ENCODE assay signal across 25 cellular contexts in the genomic region with DNA sequence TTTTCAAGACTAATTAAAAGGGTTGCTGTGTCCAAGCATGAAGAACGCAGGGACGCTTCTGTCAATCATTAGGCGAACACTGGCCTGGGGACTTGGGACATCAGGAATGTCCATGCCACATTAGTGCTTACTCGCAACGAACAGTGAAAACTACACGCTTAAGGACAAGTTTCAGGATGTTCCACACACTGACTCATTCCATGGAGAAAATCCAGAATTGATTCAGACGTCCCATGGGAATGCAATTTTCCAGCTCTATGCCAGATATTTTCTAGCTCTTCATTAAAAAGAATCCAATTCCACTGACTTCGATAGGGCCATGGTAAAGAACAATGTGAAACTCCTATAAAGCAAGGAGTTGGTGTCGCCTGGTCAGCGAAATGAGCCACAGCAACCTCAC.
DNase-seq lines count a peak whose midpoint lies in the region; ATAC-seq lines count a peak whose summit lies in the region.
"Had no signal": no experiment of that assay in that cellular context is flagged by ENCODE, and none has a peak within 500 bp of the region (broad histone marks: within the 10 kb centered on the region; RNA-seq: fewer than 3 reads in every experiment).

No MANE protein-coding gene starts in this region.

- DNase-seq in AG08395 (ENCODE audit: low spot score): peak; percentile 46
- peak; percentile 73 for DNase-seq in GM23248
- DNase-seq in dermis blood vessel endothelial cell: peak; percentile 33
- DNase-seq in mesenchymal stem cell: peak; percentile 24
- DNase-seq in amniotic stem cell (lab: John Stamatoyannopoulos, UW): no peak
- no peak for DNase-seq in NCI-H1436 (lab: John Stamatoyannopoulos, UW)
- DNase-seq: activated CD4-positive, alpha-beta T cell treated with anti-CD3 and anti-CD28 coated beads, Interleukin-2, amount 50 U/mL, for 4 hours; COR-L47; DMS79; esophagus squamous epithelium; MM.1S; naive B cell; NCI-H1417; NCI-H446; nucleus accumbens; substantia nigra; T-helper 9 cell had no signal

- H4K20me1 ChIP-seq in GM23248 (ENCODE audit: insufficient read depth): no peaks in the 10 kb centered on the region

- H3K4me1 ChIP-seq in GM23248 (ENCODE audit: insufficient read depth) (peaks cover 6% of the 10 kb centered on the region; the same call in 1 of the 2 replicates), mesenchymal stem cell (ENCODE audit: control insufficient read depth, insufficient read depth, low read depth, low read length) (peaks cover 15% of the 10 kb centered on the region)
- H3K4me1 ChIP-seq: esophagus squamous epithelium had no signal

- H3K14ac ChIP-seq in mesenchymal stem cell (ENCODE audit: low read length in 2 of 2): no peak overlapping the region

- ATAC-seq in GM18519 (IDR thresholded peaks at IDR 0.05; ENCODE audit: low FRiP score, unreplicated experiment): no peak
- ATAC-seq in GM19023 (IDR thresholded peaks at IDR 0.05; ENCODE audit: unreplicated experiment): no peak
- ATAC-seq: activated T-helper 17 cell treated with anti-CD3 and anti-CD28 coated beads, Interleukin-2, amount 50 U/mL, for 72 hours; K562; WTC11 had no signal

- H2BK120ac ChIP-seq in mesenchymal stem cell (ENCODE audit: low read depth, low read length): no peak overlapping the region

- H3K79me1 ChIP-seq in mesenchymal stem cell (replicated peaks; ENCODE audit: low read length, poor library complexity, severe bottlenecking): peaks cover 15% of the 10 kb centered on the region

- no peak overlapping the region for H2BK5ac ChIP-seq in mesenchymal stem cell (ENCODE audit: low read depth, low read length, poor library complexity, severe bottlenecking)

- no peak overlapping the region for H2AFZ ChIP-seq in GM23248
- no peak overlapping the region for H2AFZ ChIP-seq in mesenchymal stem cell (ENCODE audit: low read depth, low read length)
- H2AFZ ChIP-seq: hepatocyte had no signal

- no peak overlapping the region for H2BK12ac ChIP-seq in mesenchymal stem cell (ENCODE audit: low read length in 2 of 2)

- H3K9me3 ChIP-seq in GM23248 (ENCODE audit: low read depth) (no peaks in the 10 kb centered on the region), mesenchymal stem cell (ENCODE audit: control insufficient read depth, low read length) (no peaks in the 10 kb centered on the region)
- H3K9me3 ChIP-seq: BLaER1 treated with 17β-estradiol and CSF1 and Interleukin-3, amounts not matched to agents 10 nM and 100 nM; esophagus squamous epithelium had no signal

- H2AK5ac ChIP-seq in mesenchymal stem cell (ENCODE audit: low read length, severe bottlenecking): no peak overlapping the region

- no peak overlapping the region for H4K8ac ChIP-seq in mesenchymal stem cell (ENCODE audit: low read length)

- peaks cover 9% of the 10 kb centered on the region; the same call in 1 of the 2 replicates for H3F3A ChIP-seq in GM23248 (ENCODE audit: insufficient read depth)

- no peak overlapping the region for H4K91ac ChIP-seq in mesenchymal stem cell (ENCODE audit: low read length)

- H3K18ac ChIP-seq in mesenchymal stem cell (ENCODE audit: low read depth in 1 of 2, low read length in 2 of 2): no peak overlapping the region

- H3K79me2 ChIP-seq in GM23248 (ENCODE audit: insufficient read depth): no peaks in the 10 kb centered on the region
- H3K79me2 ChIP-seq: hepatocyte had no signal

- no peak overlapping the region for H3K23ac ChIP-seq in mesenchymal stem cell (ENCODE audit: low read length in 2 of 2)

- no peak overlapping the region for H2BK15ac ChIP-seq in mesenchymal stem cell (ENCODE audit: low read depth, poor library complexity, severe bottlenecking)

- H3K9ac ChIP-seq in GM23248 (no peak overlapping the region), mesenchymal stem cell (ENCODE audit: low read length) (no peak overlapping the region)
- H3K9ac ChIP-seq: BLaER1 treated with 17β-estradiol and CSF1 and Interleukin-3, amounts not matched to agents 10 nM and 100 nM had no signal

- H3K4me2 ChIP-seq in GM23248 (ENCODE audit: unreplicated experiment): no peak overlapping the region
- H3K4me2 ChIP-seq in mesenchymal stem cell (ENCODE audit: low read length, poor library complexity, severe bottlenecking): no peak overlapping the region
- H3K4me2 ChIP-seq: BLaER1 treated with 17β-estradiol and CSF1 and Interleukin-3, amounts not matched to agents 10 nM and 100 nM; hepatocyte had no signal

- H3K4ac ChIP-seq in mesenchymal stem cell (ENCODE audit: low read depth in 1 of 2, low read length in 2 of 2): no peak overlapping the region

- H3K4me3 ChIP-seq in GM23248 (no peak overlapping the region), mesenchymal stem cell (ENCODE audit: insufficient read depth in 1 of 2, low read depth in 1 of 2, low read length in 2 of 2) (no peak overlapping the region)
- H3K4me3 ChIP-seq: BLaER1 treated with 17β-estradiol and CSF1 and Interleukin-3, amounts not matched to agents 10 nM and 100 nM; coronary artery; esophagus squamous epithelium; hepatocyte; K562 had no signal

- H3K36me3 ChIP-seq in GM23248 (ENCODE audit: low read depth) (peaks cover 7% of the 10 kb centered on the region; the same call in 1 of the 2 replicates), mesenchymal stem cell (ENCODE audit: control insufficient read depth in 1 of 2, insufficient read depth in 2 of 2, low read depth in 1 of 2, low read length in 2 of 2) (peaks cover 41 to 50% of the 10 kb centered on the region in 2 experiments)

- WGBS in GM23248 (ENCODE audit: low coverage in 1 of 2, low lambda C conversion rate in 2 of 2, missing lambda C conversion rate in 2 of 2), 2 experiments: 66% methylated on average over 10 of the region's 10 CpGs
- 92% methylated on average over 10 of the region's 10 CpGs for WGBS in mesenchymal stem cell

- in situ Hi-C loops in GM23248 (cut with MboI): no loop called here

- H3K27me3 ChIP-seq in GM23248 (replicated peaks; ENCODE audit: insufficient read depth) (no peaks in the 10 kb centered on the region), mesenchymal stem cell (ENCODE audit: control insufficient read depth in 1 of 2, insufficient read depth in 1 of 2, low read length in 2 of 2) (no peaks in the 10 kb centered on the region)
- H3K27me3 ChIP-seq: BLaER1 treated with 17β-estradiol and CSF1 and Interleukin-3, amounts not matched to agents 10 nM and 100 nM; esophagus squamous epithelium; hepatocyte had no signal

- H3K27ac ChIP-seq in GM23248: no peak overlapping the region
- H3K27ac ChIP-seq in mesenchymal stem cell (ENCODE audit: low read length, poor library complexity, severe bottlenecking): no peak overlapping the region
- H3K27ac ChIP-seq: BLaER1 treated with 17β-estradiol and CSF1 and Interleukin-3, amounts not matched to agents 10 nM and 100 nM; coronary artery; esophagus squamous epithelium; hepatocyte had no signal

- H3K9me2 ChIP-seq in GM23248 (ENCODE audit: insufficient read depth): no peaks in the 10 kb centered on the region

Comparison
In these comparisons a context has a peak if more than half of its experiments do, and no peak if none do; other contexts are left out.
1. DNase-seq: peak in AG08395 (single experiment), GM23248 (single experiment), dermis blood vessel endothelial cell (single experiment) and mesenchymal stem cell (single experiment); none in amniotic stem cell (single experiment) and NCI-H1436 (single experiment).